In genomic region chr2:65429799-65430514, GRCh38 we compare ENCODE assay signal across 7 cellular contexts. TPM values are rescaled to one million over a fixed set of nuclear protein-coding genes. Genes with fewer than 3 reads are reported as not detected.
DNase-seq lines count a peak whose midpoint lies in the region; ATAC-seq and TF ChIP-seq lines count a peak whose summit lies in the region.

No MANE protein-coding gene starts in this region.

- TF ChIP-seq CTCF in HEK293 (tag by site-specific recombination; IDR thresholded peaks at IDR 0.05) (no peak), hepatocyte (IDR thresholded peaks at IDR 0.05; ENCODE audit: poor library complexity) (no peak), smooth muscle cell (IDR thresholded peaks at IDR 0.05; ENCODE audit: borderline replicate concordance, insufficient read depth, poor library complexity, severe bottlenecking) (no peak)

- no peaks in the 10 kb centered on the region for H3F3A ChIP-seq in smooth muscle cell (ENCODE audit: low read depth)

- no peak for DNase-seq in T-helper 17 cell
- DNase-seq in hepatocyte (ENCODE audit: low spot score) = peak; percentile 32
- no peak for DNase-seq in smooth muscle cell (lab: John Stamatoyannopoulos, UW; ENCODE audit: unreplicated experiment)
- no peak for DNase-seq in AG08396 (ENCODE audit: low spot score)
- DNase-seq in Ammon's horn (ENCODE audit: low spot score) = no peak
- DNase-seq in DMS114 treated with DMSO at 0.1 percent for 48 hours (lab: John Stamatoyannopoulos, UW; ENCODE audit: unreplicated experiment) = no peak

- H3K27me3 ChIP-seq in hepatocyte (no peaks in the 10 kb centered on the region), smooth muscle cell (ENCODE audit: low read depth) (no peaks in the 10 kb centered on the region)

- peak overlapping the region; percentile 95; the same call in 1 of the 2 replicates for H3K27ac ChIP-seq in HEK293 (ENCODE audit: extremely low read depth, low read depth, low read length)
- peak overlapping the region; percentile 97 for H3K27ac ChIP-seq in hepatocyte
- H3K27ac ChIP-seq in smooth muscle cell (ENCODE audit: low read depth) = no peak overlapping the region

- H3K4me3 ChIP-seq in HEK293 (ENCODE audit: low read depth, low read length) (peak overlapping the region; percentile 83), hepatocyte (peak overlapping the region; percentile 58), smooth muscle cell (peak overlapping the region; percentile 99)

- peaks cover 6% of the 10 kb centered on the region for H3K27me3 Mint-ChIP-seq in T-helper 17 cell

- no peak for ATAC-seq in T-helper 17 cell

- CTCF ChIA-PET in HEK293 (lab: Yijun Ruan, JAX) = interaction anchor here (0.7 to 1.0 kb wide), 2 partner anchors 47 to 73 kb away, joined by 3 read pairs; no protein-coding TSS in a partner anchor

- peaks cover 24% of the 10 kb centered on the region for H4K20me1 ChIP-seq in hepatocyte (ENCODE audit: insufficient read depth, poor library complexity, severe bottlenecking)
- H4K20me1 ChIP-seq in smooth muscle cell (ENCODE audit: low read depth) = peaks cover 63% of the 10 kb centered on the region

- H3K79me2 ChIP-seq in hepatocyte = peaks cover 66% of the 10 kb centered on the region
- peaks cover 73% of the 10 kb centered on the region for H3K79me2 ChIP-seq in smooth muscle cell (ENCODE audit: low read depth)

- H3K9me2 ChIP-seq in hepatocyte (replicated peaks; ENCODE audit: insufficient read depth) = no peaks in the 10 kb centered on the region

- H3K4me2 ChIP-seq in hepatocyte (peak overlapping the region; percentile 83), smooth muscle cell (peak overlapping the region; percentile 94)

- POLR2A ChIA-PET in HEK293 (lab: Yijun Ruan, JAX) = interaction anchor here (0.7 to 2.6 kb wide), 8 partner anchors 9 to 202 kb away, joined by 3 to 14 read pairs (median 4); partner anchors contain the start of gene ACTR2

- H3K27ac Mint-ChIP-seq in T-helper 17 cell = no peak overlapping the region

- no peak overlapping the region for H2AFZ ChIP-seq in hepatocyte
- no peak overlapping the region for H2AFZ ChIP-seq in smooth muscle cell (ENCODE audit: low read depth)

- H3K4me1 Mint-ChIP-seq in T-helper 17 cell = peaks cover 10% of the 10 kb centered on the region

- WGBS in hepatocyte (ENCODE audit: low lambda C conversion rate, missing lambda C conversion rate) = 36% methylated on average over 16 of the region's 16 CpGs
- WGBS in smooth muscle cell (ENCODE audit: low lambda C conversion rate) = 35% methylated on average over 16 of the region's 16 CpGs

- H3K9me3 ChIP-seq in HEK293 (ENCODE audit: control insufficient read depth, insufficient read depth, low read depth, low read length) (no peaks in the 10 kb centered on the region), T-helper 17 cell (ENCODE audit: control insufficient read depth, low read length, poor library complexity, severe bottlenecking) (no peaks in the 10 kb centered on the region), hepatocyte (ENCODE audit: low read depth) (no peaks in the 10 kb centered on the region), smooth muscle cell (replicated peaks; ENCODE audit: low read depth) (no peaks in the 10 kb centered on the region)

- no peak overlapping the region for H3K9ac ChIP-seq in smooth muscle cell (ENCODE audit: low read depth)

- no peaks in the 10 kb centered on the region for H3K36me3 Mint-ChIP-seq in T-helper 17 cell (ENCODE audit: low read depth)

- H3K4me1 ChIP-seq in HEK293 (ENCODE audit: control insufficient read depth, insufficient read depth, low read length) = peaks cover 10% of the 10 kb centered on the region
- H3K4me1 ChIP-seq in hepatocyte (ENCODE audit: insufficient read depth) = no peaks in the 10 kb centered on the region
- no peaks in the 10 kb centered on the region for H3K4me1 ChIP-seq in smooth muscle cell (ENCODE audit: low read depth)

- H3K36me3 ChIP-seq in HEK293 (ENCODE audit: control insufficient read depth in 2 of 2, insufficient read depth in 1 of 2, low read length in 2 of 2) = no peaks in the 10 kb centered on the region
- H3K36me3 ChIP-seq in hepatocyte (replicated peaks; ENCODE audit: insufficient read depth, low read depth) = no peaks in the 10 kb centered on the region
- H3K36me3 ChIP-seq in smooth muscle cell (ENCODE audit: low read depth) = no peaks in the 10 kb centered on the region

- H3K4me3 Mint-ChIP-seq in T-helper 17 cell = peak overlapping the region; percentile 95

TF ChIP-seq in HEK293, 187 proteins besides CTCF, POLR2A, EP300 and RAD21:
- peak; percentile 94 for TF ChIP-seq ZBTB17 (tag by site-specific recombination; IDR thresholded peaks at IDR 0.05)
- 0 out of 2 replicates have a peak, but pooled peaks have one; percentile 10 for TF ChIP-seq TRIM28 (IDR thresholded peaks at IDR 0.05; ENCODE audit: borderline replicate concordance, low read length)
- TF ChIP-seq ZNF560 (tag by site-specific recombination; IDR thresholded peaks at IDR 0.05; ENCODE audit: borderline replicate concordance) = no peak
- TF ChIP-seq ZNF692 (tag by site-specific recombination; IDR thresholded peaks at IDR 0.05) = no peak
- peak; percentile 58; the same call in 1 of the 2 replicates for TF ChIP-seq ZBTB48 (tag by site-specific recombination; IDR thresholded peaks at IDR 0.05)
- TF ChIP-seq ZNF529 (tag by site-specific recombination; IDR thresholded peaks at IDR 0.05; ENCODE audit: insufficient replicate concordance) = no peak
- TF ChIP-seq ZNF280D (tag by site-specific recombination; IDR thresholded peaks at IDR 0.05) = no peak
- no peak for TF ChIP-seq OSR2 (tag by site-specific recombination; IDR thresholded peaks at IDR 0.05)
- no peak for TF ChIP-seq ZNF2 (tag by site-specific recombination; IDR thresholded peaks at IDR 0.05)
- TF ChIP-seq HOXC10 (CRISPR knock-in tag; IDR thresholded peaks at IDR 0.05) = no peak
- no peak for TF ChIP-seq GLIS1 (tag by site-specific recombination; IDR thresholded peaks at IDR 0.05)
- TF ChIP-seq ZNF600 (tag by site-specific recombination; IDR thresholded peaks at IDR 0.05) = peak; percentile 95
- no peak for TF ChIP-seq SP2 (tag by site-specific recombination; IDR thresholded peaks at IDR 0.05)
- TF ChIP-seq ZNF23 (tag by site-specific recombination; IDR thresholded peaks at IDR 0.05; ENCODE audit: borderline replicate concordance) = no peak
- TF ChIP-seq ZNF701 (tag by site-specific recombination; IDR thresholded peaks at IDR 0.05) = no peak

RNA-seq across cellular contexts. Expression of gene SPRED2, which starts 2.4 kb away (rescaled TPM):
- 1 to 10 TPM; 1.6 to 4.8 TPM for total RNA-seq in T-helper 17 cell
- 11.8 and 14.1 TPM in 2 replicates for total RNA-seq in hepatocyte
- polyA plus RNA-seq in hepatocyte = 12.7 and 17.7 TPM in 2 replicates
- total RNA-seq in smooth muscle cell = 18.3 and 21.3 TPM in 2 replicates
- polyA plus RNA-seq in smooth muscle cell = 23.0 and 23.7 TPM in 2 replicates
